ENCODE assay signal across 11 cellular contexts in genomic region chr7:99525713-99526440, GRCh38. TPM values are rescaled to one million over a fixed set of nuclear protein-coding genes. Genes with fewer than 3 reads are reported as not detected.
DNase-seq lines count a peak whose midpoint lies in the region; ATAC-seq and TF ChIP-seq lines count a peak whose summit lies in the region.
"Had no signal": no experiment of that assay in that cellular context is flagged by ENCODE, and none has a peak within 500 bp of the region (broad histone marks: within the 10 kb centered on the region; RNA-seq: fewer than 3 reads in every experiment).

No MANE protein-coding gene starts in this region.

- peak overlapping the region in 1 of 7 donors; percentile 31 for H3K27ac Mint-ChIP-seq in CD14-positive monocyte
- no peak overlapping the region for H3K27ac Mint-ChIP-seq in activated T-cell treated with anti-CD3 and anti-CD28 coated beads, Interleukin-2, amount 50 U/mL, for 72 hours

- H3K4me3 ChIP-seq in HFF-Myc (replicated peaks; ENCODE audit: low read depth, low read length) = no peak overlapping the region
- H3K4me3 ChIP-seq in right lobe of liver = no peak overlapping the region
- H3K4me3 ChIP-seq: vagina had no signal

- H3K4me3 Mint-ChIP-seq in CD14-positive monocyte = no peak overlapping the region
- H3K4me3 Mint-ChIP-seq in activated T-cell treated with anti-CD3 and anti-CD28 coated beads, Interleukin-2, amount 50 U/mL, for 72 hours = no peak overlapping the region
- H3K4me3 Mint-ChIP-seq: central memory CD8-positive, alpha-beta T cell had no signal

- no peaks in the 10 kb centered on the region for H3K4me1 Mint-ChIP-seq in CD14-positive monocyte
- H3K4me1 Mint-ChIP-seq in activated T-cell treated with anti-CD3 and anti-CD28 coated beads, Interleukin-2, amount 50 U/mL, for 72 hours (ENCODE audit: low read depth) = peaks cover 6% of the 10 kb centered on the region
- H3K4me1 Mint-ChIP-seq: central memory CD8-positive, alpha-beta T cell had no signal

- H3K27ac ChIP-seq in right lobe of liver = no peak overlapping the region
- H3K27ac ChIP-seq: vagina had no signal

- no peaks in the 10 kb centered on the region for H3K4me1 ChIP-seq in right lobe of liver
- H3K4me1 ChIP-seq: vagina had no signal

- no peaks in the 10 kb centered on the region for H3K27me3 ChIP-seq in right lobe of liver
- H3K27me3 ChIP-seq: vagina had no signal

- intact Hi-C loops in CD14-positive monocyte (cut with micrococcal nuclease) (no loop called here), right lobe of liver (cut with DNase I) (no loop called here)

- peak in 1 of 2 donors; percentile 45 for ATAC-seq in activated T-cell treated with anti-CD3 and anti-CD28 coated beads, Interleukin-2, amount 50 U/mL, for 72 hours (replicated peaks in 1 of 2)
- ATAC-seq in right lobe of liver = peak; percentile 38 to 52 (median 44)
- ATAC-seq in GM18519 (IDR thresholded peaks at IDR 0.05; ENCODE audit: low FRiP score, unreplicated experiment) = no peak
- ATAC-seq in HG03565 (IDR thresholded peaks at IDR 0.05; ENCODE audit: unreplicated experiment) = no peak
- ATAC-seq in HG03095 (IDR thresholded peaks at IDR 0.05; ENCODE audit: unreplicated experiment) = no peak

- no peak for DNase-seq in CD14-positive monocyte (ENCODE audit: low spot score)
- no peak for DNase-seq in HFF-Myc (ENCODE audit: extremely low read depth, low read depth)
- peak; percentile 8 to 18 for DNase-seq in activated T-cell treated with anti-CD3 and anti-CD28 coated beads, Interleukin-2, amount 50 U/mL, for 72 hours
- peak in 1 of 3 donors; percentile 24 for DNase-seq in right lobe of liver
- no peak for DNase-seq in kidney tubule cell (ENCODE audit: low spot score)
- DNase-seq: left cardiac atrium had no signal

- WGBS in right lobe of liver (ENCODE audit: insufficient coverage, low coverage, low lambda C conversion rate, missing lambda C conversion rate) = 98% methylated on average over 10 of the region's 21 CpGs

- peaks cover 0 to 8% (median 3%) of the 10 kb centered on the region in 4 donors for H3K9me3 ChIP-seq in right lobe of liver

- H3K27me3 Mint-ChIP-seq in CD14-positive monocyte (ENCODE audit: low read depth in 3 of 3) = peaks cover 0 to 2% (median 0%) of the 10 kb centered on the region in 3 donors
- H3K27me3 Mint-ChIP-seq in activated T-cell treated with anti-CD3 and anti-CD28 coated beads, Interleukin-2, amount 50 U/mL, for 72 hours (ENCODE audit: low read depth) = no peaks in the 10 kb centered on the region
- H3K27me3 Mint-ChIP-seq: central memory CD8-positive, alpha-beta T cell had no signal

- peaks cover 61 to 90% of the 10 kb centered on the region in 2 donors for H3K36me3 Mint-ChIP-seq in CD14-positive monocyte
- peaks cover 24 to 38% of the 10 kb centered on the region in 2 donors for H3K36me3 Mint-ChIP-seq in activated T-cell treated with anti-CD3 and anti-CD28 coated beads, Interleukin-2, amount 50 U/mL, for 72 hours (ENCODE audit: insufficient read depth in 2 of 2)

- H3K36me3 ChIP-seq in right lobe of liver = peaks cover 0 to 33% (median 15%) of the 10 kb centered on the region in 4 donors

- peak; percentile 19 for TF ChIP-seq CTCF in CD14-positive monocyte (IDR thresholded peaks at IDR 0.05)
- peak; percentile 41 for TF ChIP-seq CTCF in HFF-Myc (IDR thresholded peaks at IDR 0.05; ENCODE audit: low read depth, low read length, missing control alignments)
- TF ChIP-seq CTCF in right lobe of liver (IDR thresholded peaks at IDR 0.05) = peak in 2 of 4 donors; percentile 5 to 22

- H3K9me3 Mint-ChIP-seq in CD14-positive monocyte = peaks cover 21 to 32% (median 25%) of the 10 kb centered on the region in 7 donors
- peaks cover 9 to 12% of the 10 kb centered on the region in 2 donors for H3K9me3 Mint-ChIP-seq in activated T-cell treated with anti-CD3 and anti-CD28 coated beads, Interleukin-2, amount 50 U/mL, for 72 hours
- H3K9me3 Mint-ChIP-seq: central memory CD8-positive, alpha-beta T cell had no signal

- TF ChIP-seq POLR2A in right lobe of liver (IDR thresholded peaks at IDR 0.05) = no peak

RNA-seq across cellular contexts. Expression of gene ZKSCAN5, which starts 21.4 kb away (rescaled TPM):
- polyA plus RNA-seq in CD14-positive monocyte = 1 to 10 TPM; 1.6 to 2.9 TPM
- 1 to 10 TPM; 9.3 to 9.9 TPM for total RNA-seq in activated T-cell treated with anti-CD3 and anti-CD28 coated beads, Interleukin-2, amount 50 U/mL, for 72 hours
- 1 to 10 TPM; 2.7 to 4.4 (median 3.1) TPM for total RNA-seq in right lobe of liver

RNA-seq across cellular contexts. Expression of gene ZNF394, which starts 25.8 kb away (rescaled TPM):
- polyA plus RNA-seq in CD14-positive monocyte = 10 to 100 TPM; 35.7 to 39.1 TPM
- 10 to 100 TPM; 28.2 to 36.5 TPM for total RNA-seq in activated T-cell treated with anti-CD3 and anti-CD28 coated beads, Interleukin-2, amount 50 U/mL, for 72 hours
- 10 to 100 TPM in 2 of 6 experiments, 1 to 10 TPM in 4; 6.6 to 12.3 (median 9.4) TPM for total RNA-seq in right lobe of liver

RNA-seq across cellular contexts. Expression of gene FAM200A, which starts 26.0 kb away (rescaled TPM):
- 1 to 10 TPM; 1.2 to 1.3 TPM for polyA plus RNA-seq in CD14-positive monocyte
- total RNA-seq in activated T-cell treated with anti-CD3 and anti-CD28 coated beads, Interleukin-2, amount 50 U/mL, for 72 hours = 1 to 10 TPM; 4.7 to 7.1 TPM
- total RNA-seq in right lobe of liver = 1 to 10 TPM; 1.4 to 3.4 (median 2.3) TPM

RNA-seq across cellular contexts. Expression of gene ZNF655, which starts 32.6 kb away (rescaled TPM):
- 10 to 100 TPM; 61.6 to 62.2 TPM for polyA plus RNA-seq in CD14-positive monocyte
- total RNA-seq in activated T-cell treated with anti-CD3 and anti-CD28 coated beads, Interleukin-2, amount 50 U/mL, for 72 hours = 10 to 100 TPM; 87.8 to 94.1 TPM
- total RNA-seq in right lobe of liver = 10 to 100 TPM; 21.5 to 44.4 (median 26.0) TPM

RNA-seq across cellular contexts. Expression of gene ZNF789, which starts 53.2 kb away (rescaled TPM):
- 1 to 10 TPM; 1.8 to 2.5 TPM for polyA plus RNA-seq in CD14-positive monocyte
- total RNA-seq in activated T-cell treated with anti-CD3 and anti-CD28 coated beads, Interleukin-2, amount 50 U/mL, for 72 hours = 10 to 100 TPM; 16.0 to 18.8 TPM
- 1 to 10 TPM; 2.8 to 5.6 (median 4.0) TPM for total RNA-seq in right lobe of liver

Comparison
In these comparisons a context has a peak if more than half of its experiments do, and no peak if none do; other contexts are left out.
1. DNase-seq: peak in activated T-cell treated with anti-CD3 and anti-CD28 coated beads, Interleukin-2, amount 50 U/mL, for 72 hours (2 of 2); none in CD14-positive monocyte (single experiment), HFF-Myc (single experiment) and kidney tubule cell (single experiment).
2. ATAC-seq: peak in right lobe of liver (4 of 4); none in GM18519 (single experiment), HG03565 (single experiment) and HG03095 (single experiment).